ENCODE assay signal across 14 cellular contexts in genomic region chr3:107981471-107982111, GRCh38.
A peak's percentile ranks its signal among the peaks of the same experiment; 100 is the strongest.
DNase-seq lines count a peak whose midpoint lies in the region; ATAC-seq and TF ChIP-seq lines count a peak whose summit lies in the region.
"Had no signal": no experiment of that assay in that cellular context is flagged by ENCODE, and none has a peak within 500 bp of the region (broad histone marks: within the 10 kb centered on the region; RNA-seq: fewer than 3 reads in every experiment).

No MANE protein-coding gene starts in this region.

- no peak overlapping the region for H3K4me3 Mint-ChIP-seq in endothelial cell (ENCODE audit: unreplicated experiment)
- no peak overlapping the region for H3K4me3 Mint-ChIP-seq in chondrocyte (ENCODE audit: unreplicated experiment)
- H3K4me3 Mint-ChIP-seq: activated T-cell treated with anti-CD3 and anti-CD28 coated beads, Interleukin-2, amount 50 U/mL, for 4 hours; memory B cell had no signal

- H3K36me3 ChIP-seq in Karpas-422 (ENCODE audit: insufficient read depth, low read length): no peaks in the 10 kb centered on the region

- no peak overlapping the region for H3K4me2 ChIP-seq in Karpas-422 (ENCODE audit: low read depth, low read length, poor library complexity, severe bottlenecking)
- H3K4me2 ChIP-seq: A549 had no signal

- peak; percentile 90 for ATAC-seq in Right ventricle myocardium inferior
- ATAC-seq in GM18868 (IDR thresholded peaks at IDR 0.05; ENCODE audit: unreplicated experiment): no peak
- ATAC-seq in HG02623 (IDR thresholded peaks at IDR 0.05; ENCODE audit: unreplicated experiment): no peak
- ATAC-seq: A549; activated T-cell treated with anti-CD3 and anti-CD28 coated beads, Interleukin-2, amount 50 U/mL, for 4 hours had no signal

- no peaks in the 10 kb centered on the region for H3K79me2 ChIP-seq in Karpas-422 (ENCODE audit: low read length)

- peaks cover 4% of the 10 kb centered on the region for H3K27me3 Mint-ChIP-seq in endothelial cell (ENCODE audit: unreplicated experiment)
- no peaks in the 10 kb centered on the region for H3K27me3 Mint-ChIP-seq in chondrocyte (ENCODE audit: low read depth)
- H3K27me3 Mint-ChIP-seq: memory B cell had no signal

- no peak for TF ChIP-seq CTCF in endothelial cell (IDR thresholded peaks at IDR 0.05; ENCODE audit: unreplicated experiment)
- TF ChIP-seq CTCF in chondrocyte (IDR thresholded peaks at IDR 0.05): no peak

- H3K36me3 Mint-ChIP-seq in endothelial cell (ENCODE audit: low read depth, unreplicated experiment) (no peaks in the 10 kb centered on the region), chondrocyte (ENCODE audit: low read depth) (peaks cover 1% of the 10 kb centered on the region)
- H3K36me3 Mint-ChIP-seq: memory B cell had no signal

- H3K27me3 ChIP-seq in Karpas-422 (ENCODE audit: low read length): no peaks in the 10 kb centered on the region

- no peak overlapping the region for H3K4me3 ChIP-seq in Karpas-422 (ENCODE audit: low read length)
- H3K4me3 ChIP-seq: A549, skin epidermis had no signal

- intact Hi-C loops in Right ventricle myocardium inferior (cut with DNase I) (loop anchor here (2.0 to 10.0 kb wide), 2 partner anchors 25 to 103 kb away; no protein-coding TSS in a partner anchor), cardiac septum (cut with DNase I) (no loop called here)

- no peak overlapping the region for H2AFZ ChIP-seq in Karpas-422 (ENCODE audit: low read length)

- H3K9me3 ChIP-seq in Karpas-422 (ENCODE audit: low read length): no peaks in the 10 kb centered on the region
- H3K9me3 ChIP-seq: A549 had no signal

- peaks cover 26% of the 10 kb centered on the region for H3K4me1 Mint-ChIP-seq in endothelial cell (ENCODE audit: unreplicated experiment)
- H3K4me1 Mint-ChIP-seq in chondrocyte (ENCODE audit: low read depth): peaks cover 12% of the 10 kb centered on the region

- no peak overlapping the region for H3K9ac ChIP-seq in Karpas-422 (ENCODE audit: low read length)

- no peaks in the 10 kb centered on the region for H3K9me2 ChIP-seq in Karpas-422 (replicated peaks; ENCODE audit: insufficient read depth, low read length)

- H4K20me1 ChIP-seq in Karpas-422 (ENCODE audit: insufficient read depth, low read depth, low read length): no peaks in the 10 kb centered on the region

- H3K9me3 Mint-ChIP-seq in endothelial cell (ENCODE audit: unreplicated experiment) (no peaks in the 10 kb centered on the region), chondrocyte (ENCODE audit: low read depth) (no peaks in the 10 kb centered on the region)
- H3K9me3 Mint-ChIP-seq: activated T-cell treated with anti-CD3 and anti-CD28 coated beads, Interleukin-2, amount 50 U/mL, for 4 hours; memory B cell had no signal

- no peak overlapping the region for H3K27ac ChIP-seq in Karpas-422 (ENCODE audit: low read length)
- H3K27ac ChIP-seq: A549 had no signal

- DNase-seq in Right ventricle myocardium inferior (ENCODE audit: missing footprints) (no peak), cardiac septum (ENCODE audit: low spot score) (no peak), endothelial cell (ENCODE audit: low spot score) (peak; percentile 8), medulla oblongata (ENCODE audit: extremely low spot score) (peak; percentile 48), Karpas-422 (no peak), chondrocyte (ENCODE audit: low spot score) (no peak)
- DNase-seq: activated T-cell treated with anti-CD3 and anti-CD28 coated beads, Interleukin-2, amount 50 U/mL, for 4 hours; central memory CD4-positive, alpha-beta T cell; NCI-H2029 had no signal

- H3K27ac Mint-ChIP-seq in endothelial cell (ENCODE audit: unreplicated experiment) (peak overlapping the region; percentile 89), chondrocyte (ENCODE audit: unreplicated experiment) (no peak overlapping the region)
- H3K27ac Mint-ChIP-seq: memory B cell had no signal

- peaks cover 12% of the 10 kb centered on the region for H3K4me1 ChIP-seq in Karpas-422 (ENCODE audit: low read length)

Comparison
In these comparisons a context has a peak if more than half of its experiments do, and no peak if none do; other contexts are left out.
1. DNase-seq: peak in endothelial cell (single experiment) and medulla oblongata (single experiment); none in Right ventricle myocardium inferior (single experiment), cardiac septum (single experiment), Karpas-422 (single experiment) and chondrocyte (single experiment).